ENCODE assay signal across 24 cellular contexts in genomic region chr13:49042476-49042875, GRCh38.
"Had no signal": no experiment of that assay in that cellular context is flagged by ENCODE, and none has a peak within 500 bp of the region (broad histone marks: within the 10 kb centered on the region; RNA-seq: fewer than 3 reads in every experiment).

No MANE protein-coding gene starts in this region.

- ATAC-seq: activated naive CD8-positive, alpha-beta T cell treated with anti-CD3 and anti-CD28 coated beads, Interleukin-2, amount 50 U/mL, for 24 hours; gastrocnemius medialis; left colon; naive thymus-derived CD4-positive, alpha-beta T cell; pancreas; psoas muscle; stimulated activated naive B cell treated with anti-CD40 and anti-IgM and Interleukin-4, amounts not matched to agents 10 μg/mL and 1 μg/mL and 100 μg/mL, for 72 hours; T-helper 17 cell had no signal

- H3K9me3 ChIP-seq: esophagus squamous epithelium, gastrocnemius medialis, pancreas, psoas muscle, right atrium auricular region, tibial nerve had no signal

- H3K4me2 ChIP-seq: hepatocyte had no signal

- DNase-seq: activated CD4-positive, alpha-beta memory T cell treated with anti-CD3 and anti-CD28 coated beads for 36 hours; activated CD4-positive, alpha-beta T cell treated with anti-CD3 and anti-CD28 coated beads, Interleukin-2, amount 10 ng/mL, durations not matched to agents 24 days and 14 days; activated CD4-positive, CD25-positive, alpha-beta regulatory T cell treated with anti-CD3 and anti-CD28 coated beads, Interleukin-2, amount 50 U/mL, for 72 hours; activated CD8-positive, alpha-beta memory T cell treated with anti-CD3 and anti-CD28 coated beads, Interleukin-2, amount 50 U/mL, for 48 hours; activated gamma-delta T cell; activated naive CD8-positive, alpha-beta T cell treated with anti-CD3 and anti-CD28 coated beads, Interleukin-2, amount 50 U/mL, for 24 hours; activated T-cell treated with anti-CD3 and anti-CD28 coated beads, Interleukin-2, amount 50 U/mL, for 24 hours; caudate nucleus; dermis blood vessel endothelial cell; effector CD4-positive, alpha-beta T cell; esophagus squamous epithelium; gastrocnemius medialis; left colon; naive thymus-derived CD4-positive, alpha-beta T cell; pancreas; psoas muscle; stimulated activated CD4-positive, alpha-beta T cell treated with anti-CD3 and anti-CD28 coated beads, Interleukin-15, amount 100 ng/mL, for 24 hours; stimulated activated CD4-positive, alpha-beta T cell treated with anti-CD3 and anti-CD28 coated beads, Interleukin-2, amount 100 ng/mL, for 24 hours; stimulated activated naive B cell treated with anti-CD40 and anti-IgM and Interleukin-4, amounts not matched to agents 10 μg/mL and 1 μg/mL and 100 μg/mL, for 72 hours; T-helper 17 cell; T1000 had no signal

- H3K27me3 ChIP-seq: esophagus squamous epithelium, gastrocnemius medialis, hepatocyte, pancreas, right atrium auricular region, tibial nerve had no signal

- H3K4me1 ChIP-seq: esophagus squamous epithelium, gastrocnemius medialis, pancreas, psoas muscle, right atrium auricular region, tibial nerve had no signal

- H3K27ac ChIP-seq: esophagus squamous epithelium, gastrocnemius medialis, hepatocyte, pancreas, psoas muscle, right atrium auricular region, tibial nerve had no signal

- H3K36me3 ChIP-seq: gastrocnemius medialis, pancreas had no signal

- H2AFZ ChIP-seq: hepatocyte had no signal

- H3K4me3 ChIP-seq: esophagus squamous epithelium, gastrocnemius medialis, hepatocyte, pancreas, psoas muscle, right atrium auricular region, tibial nerve had no signal
